In genomic region chr17:82236142-82236971, GRCh38 we compare ENCODE assay signal across 8 cellular contexts. TPM values are rescaled to one million over a fixed set of nuclear protein-coding genes. Genes with fewer than 3 reads are reported as not detected.
DNase-seq lines count a peak whose midpoint lies in the region; ATAC-seq and TF ChIP-seq lines count a peak whose summit lies in the region.

No MANE protein-coding gene starts in this region.

- intact Hi-C loops in posterior vena cava (cut with DNase I), result loop anchor here (2.0 kb wide), 2 partner anchors 84 to 86 kb away; no protein-coding TSS in a partner anchor

- peak; percentile 14 for ATAC-seq in foreskin keratinocyte
- no peak for ATAC-seq in HG03442 (IDR thresholded peaks at IDR 0.05; ENCODE audit: unreplicated experiment)
- ATAC-seq in GM21447 (IDR thresholded peaks at IDR 0.05; ENCODE audit: unreplicated experiment), result no peak

- CTCF ChIA-PET in HEK293 (lab: Yijun Ruan, JAX), result interaction anchor here (0.6 to 3.1 kb wide), 38 partner anchors 8 to 206 kb away, joined by 3 to 27 read pairs (median 4); partner anchors contain the start of gene CD7

- H3K4me3 ChIP-seq in HEK293 (ENCODE audit: low read depth, low read length), result no peak overlapping the region

- H3K27me3 ChIP-seq in foreskin keratinocyte, result no peaks in the 10 kb centered on the region

- TF ChIP-seq CTCF in AG09319 (IDR thresholded peaks at IDR 0.05; ENCODE audit: low read depth, low read length), result peak; percentile 80
- peak; percentile 89 for TF ChIP-seq CTCF in HEK293 (tag by site-specific recombination; IDR thresholded peaks at IDR 0.05)
- TF ChIP-seq CTCF in foreskin keratinocyte (conservative IDR thresholded peaks at IDR 0.05), result peak; percentile 92

- POLR2A ChIA-PET in HEK293 (lab: Yijun Ruan, JAX), result interaction anchor here (0.6 to 2.5 kb wide), 10 partner anchors 9 to 294 kb away, joined by 3 to 13 read pairs (median 3); partner anchors contain the start of gene DCXR

- H3K4me1 ChIP-seq in HEK293 (ENCODE audit: control insufficient read depth, insufficient read depth, low read length) (peaks cover 15% of the 10 kb centered on the region), foreskin keratinocyte (peaks cover 11% of the 10 kb centered on the region)

- no peak for DNase-seq in AG09319 (ENCODE audit: extremely low read depth, low read depth)
- DNase-seq in RPMI8226, result peak; percentile 33
- peak in 3 of 4 experiments; percentile 46 to 63 (median 49) for DNase-seq in activated naive CD4-positive, alpha-beta T cell (lab: John Stamatoyannopoulos, UW)
- DNase-seq in foreskin keratinocyte, result no peak
- DNase-seq in posterior vena cava (ENCODE audit: low spot score), result peak; percentile 91

- H3K36me3 ChIP-seq in HEK293 (ENCODE audit: control insufficient read depth in 2 of 2, insufficient read depth in 1 of 2, low read length in 2 of 2), result peaks cover 0 to 21% of the 10 kb centered on the region in 2 experiments; a peak in 1 of 3 replicates

- no peak overlapping the region; the same call in 1 of the 2 replicates for H3K27ac ChIP-seq in HEK293 (ENCODE audit: extremely low read depth, low read depth, low read length)
- no peak overlapping the region for H3K27ac ChIP-seq in foreskin keratinocyte

- no peaks in the 10 kb centered on the region for H3K9me3 ChIP-seq in HEK293 (ENCODE audit: control insufficient read depth, insufficient read depth, low read depth, low read length)

TF ChIP-seq in HEK293, 187 proteins besides CTCF, POLR2A, EP300 and RAD21 (continues in another document):
- TF ChIP-seq ZNF341 (tag by site-specific recombination; IDR thresholded peaks at IDR 0.05; ENCODE audit: low read depth) (peak; percentile 77), ZNF148 (tag by site-specific recombination; IDR thresholded peaks at IDR 0.05; ENCODE audit: borderline replicate concordance) (no peak), ZFP37 (tag by site-specific recombination; IDR thresholded peaks at IDR 0.05) (no peak), ZNF521 (tag by site-specific recombination; IDR thresholded peaks at IDR 0.05) (no peak), ZNF2 (tag by site-specific recombination; IDR thresholded peaks at IDR 0.05) (peak; percentile 73; the same call in 1 of the 2 replicates), PRDM6 (tag by site-specific recombination; IDR thresholded peaks at IDR 0.05) (no peak), ZBTB8A (tag by site-specific recombination; IDR thresholded peaks at IDR 0.05) (peak; percentile 80), ZIC2 (tag by site-specific recombination; IDR thresholded peaks at IDR 0.05) (peak; percentile 99), EGR2 (tag by site-specific recombination; IDR thresholded peaks at IDR 0.05; ENCODE audit: low read depth) (peak; percentile 92), ZNF202 (tag by site-specific recombination; IDR thresholded peaks at IDR 0.05; ENCODE audit: borderline replicate concordance) (no peak), ZNF292 (tag by site-specific recombination; IDR thresholded peaks at IDR 0.05; ENCODE audit: borderline replicate concordance, low read depth) (no peak), ZNF398 (tag by site-specific recombination; IDR thresholded peaks at IDR 0.05) (peak; percentile 94), ZNF121 (tag by site-specific recombination; IDR thresholded peaks at IDR 0.05) (no peak), KLF17 (tag by site-specific recombination; IDR thresholded peaks at IDR 0.05) (0 out of 2 replicates have a peak, but pooled peaks have one; percentile 32), ZBTB11 (tag by site-specific recombination; conservative IDR thresholded peaks at IDR 0.05; ENCODE audit: low read depth) (no peak), ZNF416 (tag by site-specific recombination; IDR thresholded peaks at IDR 0.05) (no peak), ZNF658 (tag by site-specific recombination; IDR thresholded peaks at IDR 0.05) (no peak), PRDM1 (tag by site-specific recombination; IDR thresholded peaks at IDR 0.05) (no peak), ZNF302 (tag by site-specific recombination; IDR thresholded peaks at IDR 0.05; ENCODE audit: low read depth) (no peak)

RNA-seq across cellular contexts. Expression of gene SLC16A3, which starts 7.5 kb away (rescaled TPM):
- total RNA-seq in foreskin keratinocyte (40.9 and 44.3 TPM in 2 replicates), posterior vena cava (10 to 100 TPM; 53.7 to 65.6 TPM)
- 47.5 and 54.7 TPM in 2 replicates for polyA plus RNA-seq in foreskin keratinocyte

RNA-seq across cellular contexts. Expression of gene CCDC57, which starts 23.7 kb away (rescaled TPM):
- total RNA-seq in foreskin keratinocyte (19.5 TPM in 2 replicates), posterior vena cava (10 to 100 TPM; 20.3 to 28.5 TPM)
- polyA plus RNA-seq in foreskin keratinocyte, result 17.9 and 18.3 TPM in 2 replicates

RNA-seq across cellular contexts. Expression of gene CSNK1D, which starts 37.1 kb away (rescaled TPM):
- total RNA-seq in foreskin keratinocyte (57.7 and 62.8 TPM in 2 replicates), posterior vena cava (100 to 1,000 TPM in 1 of 2 donors, 10 to 100 TPM in 1; 93.6 to 103 TPM)
- polyA plus RNA-seq in foreskin keratinocyte, result 75.6 and 81.9 TPM in 2 replicates

Comparison
In these comparisons a context has a peak if more than half of its experiments do, and no peak if none do; other contexts are left out.
1. DNase-seq: peak in RPMI8226 (single experiment), activated naive CD4-positive, alpha-beta T cell (3 of 4) and posterior vena cava (single experiment); none in AG09319 (single experiment) and foreskin keratinocyte (0 of 2).
2. Peak in every context shown above with its lines, with median percentiles within 50 percentile points of each other: CTCF ChIP-seq.